In genomic region chr2:156445311-156446218, GRCh38 we compare ENCODE assay signal across 9 cellular contexts. TPM values are rescaled to one million over a fixed set of nuclear protein-coding genes. Genes with fewer than 3 reads are reported as not detected.
DNase-seq lines count a peak whose midpoint lies in the region; ATAC-seq, FAIRE-seq and TF ChIP-seq lines count a peak whose summit lies in the region.
"Had no signal": no experiment of that assay in that cellular context is flagged by ENCODE, and none has a peak within 500 bp of the region (broad histone marks: within the 10 kb centered on the region; RNA-seq: fewer than 3 reads in every experiment).

No MANE protein-coding gene starts in this region.

- peak; percentile 35 for FAIRE-seq in GM18507 (lab: Jason Lieb, UNC)

- H3K23me2 ChIP-seq in H9 (ENCODE audit: insufficient read length, low read depth, low read length, poor library complexity, severe bottlenecking) = no peaks in the 10 kb centered on the region

- WGBS in H9 (ENCODE audit: extremely low coverage, insufficient read length, low lambda C conversion rate) = no CpG with 5 or more reads among the region's 6 CpGs

- no peak overlapping the region for H3K56ac ChIP-seq in H9 (ENCODE audit: insufficient read length, low read depth, low read length)

- peak; percentile 62 for ATAC-seq in HG02610 (IDR thresholded peaks at IDR 0.05; ENCODE audit: unreplicated experiment)
- ATAC-seq: activated naive CD4-positive, alpha-beta T cell treated with anti-CD3 and anti-CD28 coated beads, Interleukin-2, amount 50 U/mL, for 72 hours had no signal

- no peak overlapping the region for H3K4ac ChIP-seq in H9 (ENCODE audit: low read depth, low read length)

- H4K8ac ChIP-seq in H9 (replicated peaks; ENCODE audit: insufficient read length, low read depth, low read length) = no peak overlapping the region

- H2AK5ac ChIP-seq in H9 (ENCODE audit: insufficient read length, low read length) = no peak overlapping the region

- no peak overlapping the region for H2BK20ac ChIP-seq in H9 (ENCODE audit: low read depth, low read length, poor library complexity, severe bottlenecking)

- TF ChIP-seq CTCF in H9 (conservative IDR thresholded peaks at IDR 0.05) = no peak

- no peak overlapping the region for H3K27ac ChIP-seq in H9 (ENCODE audit: insufficient read length, low read depth, low read length)

- no peak overlapping the region for H3K23ac ChIP-seq in H9 (ENCODE audit: insufficient read length, low read depth, low read length)

- DNase-seq in GM18507 (ENCODE audit: extremely low spot score, insufficient read length, low read depth) = no peak
- peak; percentile 27 for DNase-seq in RKO (ENCODE audit: low spot score)
- peak; percentile 31 to 77 for DNase-seq in lung microvascular endothelial cell (ENCODE audit: low read depth in 2 of 2)
- no peak for DNase-seq in SKM-1 (lab: John Stamatoyannopoulos, UW; ENCODE audit: unreplicated experiment)
- DNase-seq in NCI-H774 (lab: John Stamatoyannopoulos, UW) = no peak
- no peak for DNase-seq in H9
- DNase-seq in NCI-H2029 treated with DMSO at 0.1 percent for 48 hours (lab: John Stamatoyannopoulos, UW) = no peak

- H2BK15ac ChIP-seq in H9 (ENCODE audit: low read depth, low read length) = no peak overlapping the region

- H3T11ph ChIP-seq in H9 (ENCODE audit: low read length) = no peak overlapping the region

- H3K14ac ChIP-seq in H9 (ENCODE audit: insufficient read depth, low read length) = no peak overlapping the region

- no peak overlapping the region for H2BK120ac ChIP-seq in H9 (ENCODE audit: low read depth, low read length, poor library complexity, severe bottlenecking)

- no peak overlapping the region; a peak in 1 of 7 replicates for H3K27ac Mint-ChIP-seq in H9
- H3K27ac Mint-ChIP-seq: activated naive CD4-positive, alpha-beta T cell treated with anti-CD3 and anti-CD28 coated beads, Interleukin-2, amount 50 U/mL, for 72 hours had no signal

- no peaks in the 10 kb centered on the region for H3K27me3 ChIP-seq in H9 (ENCODE audit: insufficient read depth, low read length)

- H3K9me3 ChIP-seq in H9 (ENCODE audit: control insufficient read depth, low read depth, low read length) = no peaks in the 10 kb centered on the region

- H2AFZ ChIP-seq in H9 (ENCODE audit: low read length) = no peak overlapping the region

- 0 out of 2 replicates have a peak, but pooled peaks cover 3% of the 10 kb centered on the region for H3K4me1 ChIP-seq in H9 (ENCODE audit: insufficient read depth, low read length)

- no peak overlapping the region for H3K4me2 ChIP-seq in H9 (ENCODE audit: insufficient read depth, insufficient read length, low read length)

- H3K4me3 Mint-ChIP-seq in H9 = no peak overlapping the region

- H3K79me1 ChIP-seq in H9 (ENCODE audit: insufficient read depth, low read depth, low read length, poor library complexity, severe bottlenecking) = peaks cover 5% of the 10 kb centered on the region

- H2BK12ac ChIP-seq in H9 (ENCODE audit: insufficient read length, low read depth, low read length) = no peak overlapping the region

- peaks cover 12 to 14% (median 14%) of the 10 kb centered on the region in 3 experiments for H3K36me3 Mint-ChIP-seq in H9 (ENCODE audit: insufficient read depth in 1 of 3, low read depth in 3 of 3)

- no peak overlapping the region for H3K18ac ChIP-seq in H9 (ENCODE audit: insufficient read length, low read depth, low read length)

- H3K9me3 Mint-ChIP-seq in H9 = peaks cover 8% of the 10 kb centered on the region in 2 experiments

- H4K5ac ChIP-seq in H9 (ENCODE audit: insufficient read length, low read depth, low read length) = no peak overlapping the region

- peaks cover 4% of the 10 kb centered on the region; the same call in 1 of the 2 replicates for H3K79me2 ChIP-seq in H9 (ENCODE audit: insufficient read depth, low read length)

- no peak overlapping the region for H3K9ac ChIP-seq in H9 (ENCODE audit: extremely low read depth, insufficient read length, low read length)

- peaks cover 2 to 7% of the 10 kb centered on the region in 2 experiments; a peak in 2 of 4 replicates for H3K4me1 Mint-ChIP-seq in H9

- H2BK5ac ChIP-seq in H9 (ENCODE audit: insufficient read length, low read length) = no peak overlapping the region

- no peaks in the 10 kb centered on the region for H3K27me3 Mint-ChIP-seq in H9 (ENCODE audit: low read depth)

- H4K91ac ChIP-seq in H9 (ENCODE audit: insufficient read length, low read depth, low read length) = no peak overlapping the region

- H4K20me1 ChIP-seq in H9 (ENCODE audit: control insufficient read depth, insufficient read depth, insufficient read length) = no peaks in the 10 kb centered on the region

RNA-seq across cellular contexts. Expression of gene GPD2, which starts 9.4 kb away (rescaled TPM):
- total RNA-seq in lung microvascular endothelial cell (21.0 and 25.7 TPM in 2 replicates), H9 (2021) (46.0 and 46.3 TPM in 2 replicates)

Comparison
In these comparisons a context has a peak if more than half of its experiments do, and no peak if none do; other contexts are left out.
1. DNase-seq: peak in RKO (single experiment) and lung microvascular endothelial cell (2 of 2); none in GM18507 (single experiment), SKM-1 (single experiment), NCI-H774 (single experiment), H9 (single experiment) and NCI-H2029 treated with DMSO at 0.1 percent for 48 hours (single experiment).